Comparison of ENCODE assay signal across 23 cellular contexts in genomic region chr14:76109087-76109880, GRCh38. TPM values are rescaled to one million over a fixed set of nuclear protein-coding genes. Genes with fewer than 3 reads are reported as not detected.
A peak's percentile ranks its signal among the peaks of the same experiment; 100 is the strongest.
DNase-seq lines count a peak whose midpoint lies in the region; ATAC-seq, FAIRE-seq and TF ChIP-seq lines count a peak whose summit lies in the region.
"Had no signal": no experiment of that assay in that cellular context is flagged by ENCODE, and none has a peak within 500 bp of the region (broad histone marks: within the 10 kb centered on the region; RNA-seq: fewer than 3 reads in every experiment).

No MANE protein-coding gene starts in this region.

- peak overlapping the region; percentile 54 for H3K4me2 ChIP-seq in GM23248 (ENCODE audit: unreplicated experiment)
- no peak overlapping the region for H3K4me2 ChIP-seq in PC-3 (ENCODE audit: low read length)

- H3K27me3 ChIP-seq in GM23248 (replicated peaks; ENCODE audit: insufficient read depth) (no peaks in the 10 kb centered on the region; the same call in 1 of the 2 replicates), PC-3 (ENCODE audit: low read length) (peaks cover 14% of the 10 kb centered on the region), aorta (ENCODE audit: control insufficient read depth in 1 of 2, insufficient read depth in 2 of 2, low read length in 1 of 2) (no peaks in the 10 kb centered on the region)

- no peak for TF ChIP-seq CTCF in AG09309 (IDR thresholded peaks at IDR 0.05; ENCODE audit: control insufficient read depth, insufficient read depth, low read depth, low read length, missing control alignments)
- TF ChIP-seq CTCF in PC-3 (conservative IDR thresholded peaks at IDR 0.05; ENCODE audit: low read depth, low read length) = no peak
- no peak for TF ChIP-seq CTCF in foreskin fibroblast (IDR thresholded peaks at IDR 0.05; ENCODE audit: low read depth, low read length)

- no peak for TF ChIP-seq POLR2A in GM12891 (IDR thresholded peaks at IDR 0.05; ENCODE audit: low read depth, low read length)

- POLR2A ChIA-PET in PC-3 (lab: Charles Lee; ENCODE audit: unreplicated experiment) = no interaction called here

- H3K27ac ChIP-seq in GM23248 (peak overlapping the region; percentile 36; the same call in 1 of the 2 replicates), PC-3 (ENCODE audit: low read length) (no peak overlapping the region), aorta (ENCODE audit: low read depth in 1 of 2, low read length in 2 of 2) (no peak overlapping the region)
- H3K27ac ChIP-seq: lower lobe of right lung, neutrophil, WERI-Rb-1 had no signal

- no TSS peak for BruUV-seq in PC-3 (replicated peaks; lab: Mats Ljungman, UMichigan)

- CTCF ChIA-PET in PC-3 (lab: Charles Lee) = no interaction called here

- peak overlapping the region; percentile 57 for H2AFZ ChIP-seq in GM23248
- H2AFZ ChIP-seq in PC-3 (ENCODE audit: low read length) = no peak overlapping the region

- H3K9me2 ChIP-seq in GM23248 (ENCODE audit: insufficient read depth) = no peaks in the 10 kb centered on the region
- H3K9me2 ChIP-seq in PC-3 (replicated peaks; ENCODE audit: low read length) = no peaks in the 10 kb centered on the region

- H3K4me1 ChIP-seq in GM23248 (ENCODE audit: insufficient read depth) (peaks cover 10% of the 10 kb centered on the region), PC-3 (ENCODE audit: insufficient read depth, low read length) (no peaks in the 10 kb centered on the region), aorta (ENCODE audit: control insufficient read depth in 1 of 2, insufficient read depth in 2 of 2, low read length in 2 of 2) (no peaks in the 10 kb centered on the region)
- H3K4me1 ChIP-seq: lower lobe of right lung had no signal

- in situ Hi-C loops in GM23248 (cut with MboI) = no loop called here

- no peak overlapping the region for H3K9ac ChIP-seq in GM23248
- no peak overlapping the region for H3K9ac ChIP-seq in PC-3 (ENCODE audit: low read length)

- peaks cover 13% of the 10 kb centered on the region for H3F3A ChIP-seq in GM23248 (ENCODE audit: insufficient read depth)
- H3F3A ChIP-seq in PC-3 (ENCODE audit: low read length, unreplicated experiment) = no peaks in the 10 kb centered on the region

- intact Hi-C loops in PC-3 (cut with micrococcal nuclease) = no loop called here
- intact Hi-C loops in aorta (cut with DNase I) = no loop called here

- H3K9me3 ChIP-seq in GM23248 (ENCODE audit: low read depth) (no peaks in the 10 kb centered on the region), PC-3 (ENCODE audit: low read length) (no peaks in the 10 kb centered on the region), aorta (ENCODE audit: control insufficient read depth, low read length) (no peaks in the 10 kb centered on the region)
- H3K9me3 ChIP-seq: esophagus squamous epithelium, lower lobe of right lung, neutrophil had no signal

- ATAC-seq in PC-3 (peak; percentile 67), aorta (ENCODE audit: low FRiP score) (no peak)
- ATAC-seq: lower lobe of right lung had no signal

- H3K79me2 ChIP-seq in GM23248 (ENCODE audit: insufficient read depth) (no peaks in the 10 kb centered on the region), PC-3 (ENCODE audit: low read length) (no peaks in the 10 kb centered on the region)

- H3K36me3 ChIP-seq in GM23248 (ENCODE audit: low read depth) (no peaks in the 10 kb centered on the region), PC-3 (ENCODE audit: low read depth, low read length) (no peaks in the 10 kb centered on the region), aorta (ENCODE audit: control insufficient read depth in 1 of 2, insufficient read depth in 2 of 2, low read length in 1 of 2) (no peaks in the 10 kb centered on the region)
- H3K36me3 ChIP-seq: esophagus squamous epithelium, lower lobe of right lung, neutrophil, WERI-Rb-1 had no signal

- WGBS in GM23248 (ENCODE audit: low coverage in 1 of 2, low lambda C conversion rate in 2 of 2, missing lambda C conversion rate in 2 of 2), 2 experiments = 16 to 17% methylated on average over 14 of the region's 14 CpGs
- 75 to 76% methylated on average over 14 of the region's 14 CpGs for WGBS in aorta, 2 donors

- no peak for FAIRE-seq in frontal cortex (lab: Jason Lieb, UNC)
- no peak for FAIRE-seq in GM12891 (lab: Jason Lieb, UNC)
- FAIRE-seq: islet of Langerhans had no signal

- H3K4me3 ChIP-seq in AG09309 (ENCODE audit: control insufficient read depth, low read depth, low read length) = no peak overlapping the region
- H3K4me3 ChIP-seq in GM23248 = no peak overlapping the region
- no peak overlapping the region for H3K4me3 ChIP-seq in PC-3 (ENCODE audit: low read length)
- H3K4me3 ChIP-seq in foreskin fibroblast (ENCODE audit: low read depth in 1 of 2, low read length in 2 of 2) = peak overlapping the region in 1 of 2 donors; percentile 37
- no peak overlapping the region for H3K4me3 ChIP-seq in aorta (ENCODE audit: low read length in 2 of 2)
- H3K4me3 ChIP-seq: esophagus squamous epithelium, lower lobe of right lung had no signal

- DNase-seq in AG09309 (ENCODE audit: low read depth) (peak; percentile 20), GM23248 (peak; percentile 72), PC-3 (peak; percentile 26), foreskin fibroblast (peak; percentile 25 to 74), frontal cortex (ENCODE audit: low spot score in 2 of 2) (no peak), GM12891 (ENCODE audit: insufficient read length, low spot score) (no peak), aorta (no peak), NCI-H82 (lab: John Stamatoyannopoulos, UW) (no peak)
- DNase-seq: ACHN; activated CD4-positive, alpha-beta T cell treated with anti-CD3 and anti-CD28 coated beads, Interleukin-2, amount 50 U/mL, for 48 hours; activated naive CD4-positive, alpha-beta T cell; anterior cingulate cortex; CD4-positive, alpha-beta T cell; cerebellar nuclear complex; esophagus squamous epithelium; lower lobe of right lung; MM.1S; NCI-H1694 treated with DMSO at 0.1 percent for 48 hours; SHP77 treated with DMSO at 0.1 percent for 48 hours; T-helper 2 cell; WERI-Rb-1 had no signal

- H4K20me1 ChIP-seq in GM23248 (ENCODE audit: insufficient read depth) (no peaks in the 10 kb centered on the region), PC-3 (ENCODE audit: low read length) (no peaks in the 10 kb centered on the region)

TF ChIP-seq in GM12891, 5 proteins besides CTCF, POLR2A, EP300 and RAD21:
- TF ChIP-seq SPI1 (IDR thresholded peaks at IDR 0.05; ENCODE audit: low read depth, low read length) (no peak), PAX5 (IDR thresholded peaks at IDR 0.05; ENCODE audit: insufficient read depth, low read length, severe bottlenecking) (no peak), POLR2AphosphoS5 (IDR thresholded peaks at IDR 0.05; ENCODE audit: low read depth, low read length) (no peak), POU2F2 (IDR thresholded peaks at IDR 0.05; ENCODE audit: low read depth, low read length) (no peak), TAF1 (IDR thresholded peaks at IDR 0.05; ENCODE audit: low read depth, low read length) (no peak)

RNA-seq across cellular contexts. Expression of gene GPATCH2L, which starts 42.4 kb away (rescaled TPM):
- 35.1 and 46.4 TPM in 2 replicates for total RNA-seq in GM23248 (2014; rRNA removed; shearing (Covaris generic))
- 13.6 and 13.7 TPM in 2 replicates for polyA plus RNA-seq in GM23248 (2016; fragmentation: Nextera tagmentation; extraction: Ambion mirVana)
- total RNA-seq in PC-3 (2014; rRNA removed) = 43.5 and 46.0 TPM in 2 replicates
- 83.2 TPM for total RNA-seq in frontal cortex
- polyA plus RNA-seq in GM12891 (2012; ENCODE audit: low read depth, missing spikeins) = 35.0 TPM
- total RNA-seq in aorta = 10 to 100 TPM; 61.7 to 61.8 TPM
- 10 to 100 TPM in 1 of 2 donors, 1 to 10 TPM in 1; 9.5 to 11.2 TPM for polyA plus RNA-seq in aorta

Comparison
In these comparisons a context has a peak if more than half of its experiments do, and no peak if none do; other contexts are left out.
1. DNase-seq: peak in AG09309 (single experiment), GM23248 (single experiment), PC-3 (single experiment) and foreskin fibroblast (2 of 2); none in frontal cortex (0 of 2), GM12891 (single experiment), aorta (0 of 2) and NCI-H82 (single experiment).